ENCODE assay signal across 18 cellular contexts in genomic region chr11:2599561-2600189, GRCh38.
DNase-seq lines count a peak whose midpoint lies in the region; ATAC-seq, FAIRE-seq and TF ChIP-seq lines count a peak whose summit lies in the region.
"Had no signal": no experiment of that assay in that cellular context is flagged by ENCODE, and none has a peak within 500 bp of the region (broad histone marks: within the 10 kb centered on the region; RNA-seq: fewer than 3 reads in every experiment).

No MANE protein-coding gene starts in this region.

- H3K18ac ChIP-seq in H9 (ENCODE audit: insufficient read length, low read depth, low read length) (no peak overlapping the region), H1 (ENCODE audit: extremely low read depth, low read length) (no peak overlapping the region), neuronal stem cell (ENCODE audit: low read length) (no peak overlapping the region)

- peaks cover 33 to 45% of the 10 kb centered on the region in 2 experiments for H3K9me3 Mint-ChIP-seq in H9

- H3K4ac ChIP-seq in H9 (ENCODE audit: low read depth, low read length) (no peak overlapping the region), H1 (replicated peaks; ENCODE audit: insufficient read length, low read depth, low read length) (no peak overlapping the region), neuronal stem cell (ENCODE audit: low read length) (no peak overlapping the region)

- no peak overlapping the region for H3T11ph ChIP-seq in H9 (ENCODE audit: low read length)

- H2AFZ ChIP-seq in H9 (ENCODE audit: low read length): no peak overlapping the region
- no peak overlapping the region for H2AFZ ChIP-seq in PC-3 (ENCODE audit: low read length)
- H2AFZ ChIP-seq in H1 (ENCODE audit: low read length): 0 out of 2 replicates have a peak overlapping the region, but pooled peaks have one; percentile 35
- peak overlapping the region; percentile 23 for H2AFZ ChIP-seq in neuronal stem cell (ENCODE audit: low read length)
- H2AFZ ChIP-seq: GM23248 had no signal

- no peak overlapping the region for H3K27ac Mint-ChIP-seq in H9
- H3K27ac Mint-ChIP-seq: HFFc6 had no signal

- H4K91ac ChIP-seq in H9 (ENCODE audit: insufficient read length, low read depth, low read length): no peak overlapping the region
- H4K91ac ChIP-seq in H1 (replicated peaks; ENCODE audit: insufficient read length, low read length): no peak overlapping the region
- H4K91ac ChIP-seq in neuronal stem cell (ENCODE audit: low read depth, low read length, poor library complexity): no peak overlapping the region

- peaks cover 97% of the 10 kb centered on the region for H3K27me3 Mint-ChIP-seq in H9 (ENCODE audit: low read depth)
- H3K27me3 Mint-ChIP-seq: CD4-positive, alpha-beta memory T cell had no signal

- TF ChIP-seq EP300 in H1 (IDR thresholded peaks at IDR 0.05; ENCODE audit: borderline replicate concordance in 1 of 2, low read depth in 2 of 2, low read length in 2 of 2): no peak

- H3K4me3 ChIP-seq in PC-3 (ENCODE audit: low read length) (no peak overlapping the region), H1 (ENCODE audit: extremely low read depth in 1 of 4, insufficient read depth in 2 of 4, low read depth in 3 of 4, low read length in 4 of 4) (no peak overlapping the region), neuronal stem cell (ENCODE audit: low read length in 2 of 2) (no peak overlapping the region)
- H3K4me3 ChIP-seq: GM23248, SJCRH30 had no signal

- H3K4me3 Mint-ChIP-seq in H9: no peak overlapping the region
- H3K4me3 Mint-ChIP-seq: CD4-positive, alpha-beta memory T cell; HFFc6 had no signal

- peaks cover under 1 to 4% (median 2%) of the 10 kb centered on the region in 3 experiments; a peak in 4 of 7 replicates for H3K36me3 Mint-ChIP-seq in H9 (ENCODE audit: insufficient read depth in 1 of 3, low read depth in 3 of 3)

- H3K4me2 ChIP-seq in H9 (ENCODE audit: insufficient read depth, insufficient read length, low read length) (no peak overlapping the region), PC-3 (ENCODE audit: low read length) (no peak overlapping the region), H1 (ENCODE audit: insufficient read depth in 1 of 2, low read depth in 2 of 2, low read length in 2 of 2) (no peak overlapping the region), neuronal stem cell (ENCODE audit: insufficient read depth, low read length, poor library complexity, severe bottlenecking) (no peak overlapping the region)

- no peaks in the 10 kb centered on the region for H3F3A ChIP-seq in PC-3 (ENCODE audit: low read length, unreplicated experiment)

- H3K14ac ChIP-seq in H9 (ENCODE audit: insufficient read depth, low read length): no peak overlapping the region
- H3K14ac ChIP-seq in H1 (ENCODE audit: insufficient read length): no peak overlapping the region
- H3K14ac ChIP-seq in neuronal stem cell (ENCODE audit: low read length): no peak overlapping the region

- H3K56ac ChIP-seq in H9 (ENCODE audit: insufficient read length, low read depth, low read length) (no peak overlapping the region), H1 (replicated peaks; ENCODE audit: insufficient read length, low read depth, low read length) (no peak overlapping the region)

- CTCF ChIA-PET in PC-3 (lab: Charles Lee) (no interaction called here), H1 (lab: Charles Lee; ENCODE audit: partially characterized antibody) (no interaction called here)

- H3K79me1 ChIP-seq in H9 (ENCODE audit: insufficient read depth, low read depth, low read length, poor library complexity, severe bottlenecking): no peaks in the 10 kb centered on the region
- H3K79me1 ChIP-seq in H1 (ENCODE audit: low read depth, low read length): no peaks in the 10 kb centered on the region
- no peaks in the 10 kb centered on the region for H3K79me1 ChIP-seq in neuronal stem cell (ENCODE audit: low read depth, low read length)

- H3K36me3 ChIP-seq in PC-3 (ENCODE audit: low read depth, low read length) (no peaks in the 10 kb centered on the region), H1 (ENCODE audit: control insufficient read depth in 2 of 4, insufficient read depth in 4 of 4, low read length in 3 of 4) (peaks cover 0 to 3% (median 0%) of the 10 kb centered on the region in 4 experiments; a peak in 1 of 8 replicates), neuronal stem cell (replicated peaks in 1 of 2; ENCODE audit: control insufficient read depth in 2 of 2, insufficient read depth in 2 of 2, low read length in 2 of 2) (no peaks in the 10 kb centered on the region)
- H3K36me3 ChIP-seq: BE2C, SJCRH30 had no signal

- DNase-seq in H9 (peak; percentile 20), PC-3 (peak; percentile 17), H1 (ENCODE audit: low read depth in 1 of 2, low spot score in 2 of 2) (no peak), neuronal stem cell (ENCODE audit: low spot score) (no peak), GM13977 (ENCODE audit: low spot score) (no peak)
- DNase-seq: BE2C; CD4-positive, alpha-beta memory T cell; DND-41; GDM1; GM23248; HFFc6; NCI-H1417; NCI-H2029; NCI-H524; SJCRH30 had no signal

- H3K27ac ChIP-seq in H9 (ENCODE audit: insufficient read length, low read depth, low read length) (no peak overlapping the region), PC-3 (ENCODE audit: low read length) (no peak overlapping the region), H1 (ENCODE audit: low read depth, low read length) (no peak overlapping the region), neuronal stem cell (replicated peaks; ENCODE audit: low read length) (no peak overlapping the region)
- H3K27ac ChIP-seq: GM23248, SJCRH30 had no signal

- no peaks in the 10 kb centered on the region for H3K9me2 ChIP-seq in PC-3 (replicated peaks; ENCODE audit: low read length)

- intact Hi-C loops in PC-3 (cut with micrococcal nuclease): no loop called here

- no peaks in the 10 kb centered on the region for H3K4me1 ChIP-seq in H9 (ENCODE audit: insufficient read depth, low read length)
- H3K4me1 ChIP-seq in PC-3 (ENCODE audit: insufficient read depth, low read length): no peaks in the 10 kb centered on the region
- H3K4me1 ChIP-seq in H1 (replicated peaks in 1 of 4; ENCODE audit: control insufficient read depth in 3 of 4, insufficient read depth in 4 of 4, low read length in 3 of 4): no peaks in the 10 kb centered on the region
- peaks cover 0 to 2% of the 10 kb centered on the region in 2 donors for H3K4me1 ChIP-seq in neuronal stem cell (ENCODE audit: control insufficient read depth in 2 of 2, insufficient read depth in 1 of 2, low read depth in 1 of 2, low read length in 2 of 2)
- H3K4me1 ChIP-seq: BE2C, SJCRH30 had no signal

- H2BK12ac ChIP-seq in H9 (ENCODE audit: insufficient read length, low read depth, low read length) (no peak overlapping the region), H1 (ENCODE audit: low read depth, low read length) (no peak overlapping the region), neuronal stem cell (ENCODE audit: low read length) (no peak overlapping the region)

- H4K5ac ChIP-seq in H9 (ENCODE audit: insufficient read length, low read depth, low read length) (no peak overlapping the region), H1 (ENCODE audit: insufficient read length, low read depth, low read length) (no peak overlapping the region)

- H2BK15ac ChIP-seq in H9 (ENCODE audit: low read depth, low read length) (no peak overlapping the region), H1 (ENCODE audit: low read length) (no peak overlapping the region), neuronal stem cell (ENCODE audit: low read length) (no peak overlapping the region)

- BruUV-seq in PC-3 (replicated peaks; lab: Mats Ljungman, UMichigan): no TSS peak

- no peak overlapping the region for H3K23ac ChIP-seq in H9 (ENCODE audit: insufficient read length, low read depth, low read length)
- no peak overlapping the region for H3K23ac ChIP-seq in H1 (ENCODE audit: insufficient read length)
- no peak overlapping the region for H3K23ac ChIP-seq in neuronal stem cell (ENCODE audit: low read depth, low read length, poor library complexity)

- TF ChIP-seq CTCF in H9 (conservative IDR thresholded peaks at IDR 0.05) (no peak), PC-3 (conservative IDR thresholded peaks at IDR 0.05; ENCODE audit: low read depth, low read length) (no peak), H1 (IDR thresholded peaks at IDR 0.05; ENCODE audit: control extremely low read depth in 1 of 3, insufficient read depth in 1 of 3, low read depth in 1 of 3, low read length in 3 of 3) (no peak), GM13977 (IDR thresholded peaks at IDR 0.05; ENCODE audit: extremely low read depth, insufficient read depth, missing control alignments) (no peak)

- H3K9ac ChIP-seq in H9 (ENCODE audit: extremely low read depth, insufficient read length, low read length) (no peak overlapping the region), PC-3 (ENCODE audit: low read length) (no peak overlapping the region), H1 (replicated peaks in 1 of 4; ENCODE audit: extremely low read depth in 1 of 4, low read depth in 3 of 4, low read length in 3 of 4) (no peak overlapping the region), neuronal stem cell (ENCODE audit: low read depth, low read length, poor library complexity) (no peak overlapping the region)
- H3K9ac ChIP-seq: GM23248 had no signal

- H3K4me1 Mint-ChIP-seq in H9: no peaks in the 10 kb centered on the region
- H3K4me1 Mint-ChIP-seq: CD4-positive, alpha-beta memory T cell had no signal

- H2BK120ac ChIP-seq in H9 (ENCODE audit: low read depth, low read length, poor library complexity, severe bottlenecking) (no peak overlapping the region), H1 (replicated peaks; ENCODE audit: low read depth, low read length) (no peak overlapping the region), neuronal stem cell (ENCODE audit: low read depth, low read length) (no peak overlapping the region)

- no peak overlapping the region for H2BK5ac ChIP-seq in H9 (ENCODE audit: insufficient read length, low read length)
- H2BK5ac ChIP-seq in H1 (ENCODE audit: low read depth, low read length): no peak overlapping the region
- no peak overlapping the region for H2BK5ac ChIP-seq in neuronal stem cell (ENCODE audit: low read length)

- peaks cover 5% of the 10 kb centered on the region for H3K9me3 ChIP-seq in H9 (ENCODE audit: control insufficient read depth, low read depth, low read length)
- H3K9me3 ChIP-seq in PC-3 (ENCODE audit: low read length): no peaks in the 10 kb centered on the region; the same call in 1 of the 2 replicates
- H3K9me3 ChIP-seq in H1 (ENCODE audit: insufficient read depth in 2 of 2, low read depth in 1 of 2, low read length in 1 of 2): peaks cover 0 to 12% of the 10 kb centered on the region in 2 experiments; a peak in 1 of 4 replicates
- peaks cover 3 to 4% of the 10 kb centered on the region in 2 donors for H3K9me3 ChIP-seq in neuronal stem cell (replicated peaks in 1 of 2; ENCODE audit: control insufficient read depth in 2 of 2, insufficient read depth in 1 of 2, low read depth in 1 of 2, low read length in 2 of 2)
- H3K9me3 ChIP-seq: BE2C had no signal

- no peak overlapping the region for H4K8ac ChIP-seq in H9 (replicated peaks; ENCODE audit: insufficient read length, low read depth, low read length)
- no peak overlapping the region for H4K8ac ChIP-seq in H1 (ENCODE audit: extremely low read depth, insufficient read depth, low read length)
- no peak overlapping the region for H4K8ac ChIP-seq in neuronal stem cell (ENCODE audit: low read depth, low read length)

- no peak for TF ChIP-seq RAD21 in H1 (IDR thresholded peaks at IDR 0.05 in 1 of 2, conservative IDR thresholded peaks at IDR 0.05 in 1 of 2; ENCODE audit: low read depth in 2 of 2, low read length in 2 of 2)

- no peak for FAIRE-seq in H1 (lab: Jason Lieb, UNC)
- FAIRE-seq: GM12892 had no signal

- H4K20me1 ChIP-seq in H9 (ENCODE audit: control insufficient read depth, insufficient read depth, insufficient read length) (no peaks in the 10 kb centered on the region), PC-3 (ENCODE audit: low read length) (no peaks in the 10 kb centered on the region), H1 (replicated peaks in 1 of 2; ENCODE audit: control insufficient read depth in 1 of 2, insufficient read depth in 2 of 2, low read length in 2 of 2) (no peaks in the 10 kb centered on the region)

- H3K27me3 ChIP-seq in H9 (ENCODE audit: insufficient read depth, low read length) (peaks cover 28% of the 10 kb centered on the region), PC-3 (ENCODE audit: low read length) (no peaks in the 10 kb centered on the region), H1 (replicated peaks in 1 of 4; ENCODE audit: control insufficient read depth in 3 of 4, extremely low read depth in 1 of 4, insufficient read depth in 3 of 4, low read length in 3 of 4) (peaks cover 33 to 74% (median 61%) of the 10 kb centered on the region in 4 experiments), neuronal stem cell (ENCODE audit: control insufficient read depth in 3 of 3, insufficient read depth in 3 of 3, low read depth in 1 of 3, low read length in 3 of 3) (no peaks in the 10 kb centered on the region)
- H3K27me3 ChIP-seq: BE2C, SJCRH30 had no signal

- POLR2A ChIA-PET in PC-3 (lab: Charles Lee; ENCODE audit: unreplicated experiment) (no interaction called here), H1 (lab: Charles Lee; ENCODE audit: partially characterized antibody) (no interaction called here)

- H3K23me2 ChIP-seq in H9 (ENCODE audit: insufficient read length, low read depth, low read length, poor library complexity, severe bottlenecking) (no peaks in the 10 kb centered on the region), H1 (ENCODE audit: low read depth, low read length) (no peaks in the 10 kb centered on the region)

- no peak overlapping the region for H2BK20ac ChIP-seq in H9 (ENCODE audit: low read depth, low read length, poor library complexity, severe bottlenecking)
- H2BK20ac ChIP-seq in H1 (ENCODE audit: low read length): no peak overlapping the region

- H2AK5ac ChIP-seq in H9 (ENCODE audit: insufficient read length, low read length): no peak overlapping the region
- no peak overlapping the region for H2AK5ac ChIP-seq in H1 (ENCODE audit: low read depth, low read length)
- no peak overlapping the region for H2AK5ac ChIP-seq in neuronal stem cell (ENCODE audit: low read depth, low read length)

- ATAC-seq in PC-3 (no peak), HG03565 (IDR thresholded peaks at IDR 0.05; ENCODE audit: unreplicated experiment) (no peak), HG03442 (IDR thresholded peaks at IDR 0.05; ENCODE audit: unreplicated experiment) (no peak)

- TF ChIP-seq POLR2A in H1 (IDR thresholded peaks at IDR 0.05; ENCODE audit: control extremely low read depth in 1 of 2, low read depth in 2 of 2, low read length in 2 of 2): no peak

- in situ Hi-C loops in GM13977 (cut with MboI; ENCODE audit: low pct_unique_long_range_greater_than_20kb, low sequenced_read_pairs, unreplicated experiment): no loop called here

- H3K79me2 ChIP-seq in H9 (ENCODE audit: insufficient read depth, low read length) (no peaks in the 10 kb centered on the region), PC-3 (ENCODE audit: low read length) (no peaks in the 10 kb centered on the region), H1 (ENCODE audit: control insufficient read depth in 1 of 2, insufficient read depth in 2 of 2, low read length in 2 of 2) (no peaks in the 10 kb centered on the region)

- no CpG with 5 or more reads among the region's 8 CpGs for WGBS in H9 (ENCODE audit: extremely low coverage, insufficient read length, low lambda C conversion rate)
- WGBS in H1 (ENCODE audit: extremely low coverage in 1 of 2, insufficient coverage in 1 of 2, insufficient read length in 1 of 2, insufficient replicate concordance in 2 of 2, low coverage in 1 of 2, low lambda C conversion rate in 2 of 2, missing lambda C conversion rate in 1 of 2), 2 experiments: 76% methylated on average over 8 of the region's 8 CpGs; no CpG with 5 or more reads in 1 of the 2 experiments
- no CpG with 5 or more reads among the region's 8 CpGs for WGBS in neuronal stem cell (ENCODE audit: extremely low coverage in 2 of 2, insufficient read length in 2 of 2, insufficient replicate concordance in 1 of 2), 2 donors

Comparison
In these comparisons a context has a peak if more than half of its experiments do, and no peak if none do; other contexts are left out.
1. DNase-seq: peak in H9 (single experiment) and PC-3 (single experiment); none in H1 (0 of 2), neuronal stem cell (single experiment) and GM13977 (single experiment).
2. H2AFZ ChIP-seq: peak in H1 (single experiment) and neuronal stem cell (single experiment); none in H9 (single experiment) and PC-3 (single experiment).